9 cellular contexts compared by ENCODE assay signal in the genomic region with DNA sequence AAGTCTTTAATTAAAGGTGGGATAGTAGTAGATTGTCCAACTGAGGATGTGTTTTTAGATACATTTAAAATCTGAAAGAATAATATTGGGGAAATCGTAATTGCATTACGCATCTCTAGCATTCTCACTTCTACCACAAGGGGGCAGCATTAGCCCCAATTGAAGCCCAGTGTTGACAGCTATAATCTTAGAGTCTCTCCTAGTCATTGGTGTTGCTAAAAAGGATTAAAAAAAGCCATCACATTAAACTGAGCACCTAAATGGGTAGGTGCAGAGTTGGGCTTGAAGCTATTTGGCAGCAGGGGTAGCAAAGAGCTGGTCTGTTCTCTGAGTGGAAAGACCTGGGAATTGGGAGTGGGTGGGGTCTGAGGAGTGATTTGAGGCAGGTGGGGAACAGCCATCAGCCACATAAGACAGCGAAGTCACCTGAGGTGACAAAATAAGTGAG.
DNase-seq lines count a peak whose midpoint lies in the region; ATAC-seq and TF ChIP-seq lines count a peak whose summit lies in the region.
"Had no signal": no experiment of that assay in that cellular context is flagged by ENCODE, and none has a peak within 500 bp of the region (broad histone marks: within the 10 kb centered on the region; RNA-seq: fewer than 3 reads in every experiment).

No MANE protein-coding gene starts in this region.

- no peaks in the 10 kb centered on the region for H3K27me3 Mint-ChIP-seq in activated naive CD8-positive, alpha-beta T cell treated with anti-CD3 and anti-CD28 coated beads, Interleukin-2, amount 10 ng/mL, durations not matched to agents 7 days and 5 days
- H3K27me3 Mint-ChIP-seq: dendritic cell treated with granulocyte-macrophage colony-stimulating factor and Interleukin-4, amounts not matched to agents 40 ng/mL and 50 ng/mL, for 4 days had no signal

- TF ChIP-seq POLR2A in Peyer's patch (IDR thresholded peaks at IDR 0.05) (no peak), gastrocnemius medialis (IDR thresholded peaks at IDR 0.05) (no peak)

- DNase-seq in DMS53 (lab: John Stamatoyannopoulos, UW) (peak; percentile 62), Peyer's patch (peak in 2 of 3 donors; percentile 22 to 78), left ventricle myocardium inferior (no peak), gastrocnemius medialis (no peak), NCI-H187 treated with DMSO at 0.1 percent for 48 hours (lab: John Stamatoyannopoulos, UW) (no peak)
- no peak for DNase-seq in activated naive CD8-positive, alpha-beta T cell treated with anti-CD3 and anti-CD28 coated beads, Interleukin-2, amount 10 ng/mL, durations not matched to agents 7 days and 5 days

- intact Hi-C loops in left ventricle myocardium inferior (cut with micrococcal nuclease), result loop anchor here (5.0 to 10.0 kb wide), 2 partner anchors 602 to 1039 kb away; no protein-coding TSS in a partner anchor
- intact Hi-C loops in gastrocnemius medialis (cut with DNase I; ENCODE audit: low total_unique reads), result loop anchor here (5.0 kb wide), 1 partner anchor 1037 kb away; no protein-coding TSS in a partner anchor

- peaks cover under 1% of the 10 kb centered on the region for H3K9me3 Mint-ChIP-seq in activated naive CD8-positive, alpha-beta T cell treated with anti-CD3 and anti-CD28 coated beads, Interleukin-2, amount 10 ng/mL, durations not matched to agents 7 days and 5 days

- no peaks in the 10 kb centered on the region for H3K36me3 Mint-ChIP-seq in activated naive CD8-positive, alpha-beta T cell treated with anti-CD3 and anti-CD28 coated beads, Interleukin-2, amount 10 ng/mL, durations not matched to agents 7 days and 5 days

- H3K4me1 Mint-ChIP-seq in activated naive CD8-positive, alpha-beta T cell treated with anti-CD3 and anti-CD28 coated beads, Interleukin-2, amount 10 ng/mL, durations not matched to agents 7 days and 5 days, result no peaks in the 10 kb centered on the region

- H3K27me3 ChIP-seq in Peyer's patch (no peaks in the 10 kb centered on the region), left ventricle myocardium inferior (ENCODE audit: low read depth) (no peaks in the 10 kb centered on the region), gastrocnemius medialis (no peaks in the 10 kb centered on the region)

- in situ Hi-C loops in gastrocnemius medialis (cut with MboI; ENCODE audit: low sequenced_read_pairs in 4 of 4), result loop anchor here in 1 of 4 donors (10.0 kb wide), 1 partner anchor 589 kb away; no protein-coding TSS in a partner anchor

- H3K36me3 ChIP-seq in Peyer's patch, result no peaks in the 10 kb centered on the region
- no peaks in the 10 kb centered on the region for H3K36me3 ChIP-seq in left ventricle myocardium inferior
- H3K36me3 ChIP-seq in gastrocnemius medialis, result no peaks in the 10 kb centered on the region

- H3K27ac ChIP-seq in Peyer's patch (no peak overlapping the region), left ventricle myocardium inferior (replicated peaks) (no peak overlapping the region), gastrocnemius medialis (no peak overlapping the region)

- POLR2A ChIA-PET in activated naive CD8-positive, alpha-beta T cell treated with anti-CD3 and anti-CD28 coated beads, Interleukin-2, amount 10 ng/mL, durations not matched to agents 7 days and 5 days (lab: Charles Lee), result interaction anchor here (0.6 kb wide), 1 partner anchor 428 kb away, joined by 3 read pairs; no protein-coding TSS in a partner anchor

- peak in 5 of 6 experiments; percentile 65 to 90 (median 88) for TF ChIP-seq CTCF in Peyer's patch (IDR thresholded peaks at IDR 0.05)
- peak; percentile 94 for TF ChIP-seq CTCF in left ventricle myocardium inferior (IDR thresholded peaks at IDR 0.05; ENCODE audit: borderline replicate concordance)
- peak; percentile 41 to 79 (median 63) for TF ChIP-seq CTCF in gastrocnemius medialis (IDR thresholded peaks at IDR 0.05 in 4 of 5, conservative IDR thresholded peaks at IDR 0.05 in 1 of 5)

- H3K4me3 Mint-ChIP-seq in activated naive CD8-positive, alpha-beta T cell treated with anti-CD3 and anti-CD28 coated beads, Interleukin-2, amount 10 ng/mL, durations not matched to agents 7 days and 5 days, result no peak overlapping the region
- H3K4me3 Mint-ChIP-seq: dendritic cell treated with granulocyte-macrophage colony-stimulating factor and Interleukin-4, amounts not matched to agents 40 ng/mL and 50 ng/mL, for 4 days had no signal

- H3K4me1 ChIP-seq in Peyer's patch (peaks cover 0 to 11% (median 2%) of the 10 kb centered on the region in 4 donors), left ventricle myocardium inferior (no peaks in the 10 kb centered on the region), gastrocnemius medialis (peaks cover 0 to 4% of the 10 kb centered on the region in 2 donors)

- no peaks in the 10 kb centered on the region for H3K9me3 ChIP-seq in Peyer's patch
- H3K9me3 ChIP-seq in left ventricle myocardium inferior (replicated peaks), result no peaks in the 10 kb centered on the region
- H3K9me3 ChIP-seq in gastrocnemius medialis, result no peaks in the 10 kb centered on the region

- H3K27ac Mint-ChIP-seq in activated naive CD8-positive, alpha-beta T cell treated with anti-CD3 and anti-CD28 coated beads, Interleukin-2, amount 10 ng/mL, durations not matched to agents 7 days and 5 days, result no peak overlapping the region
- H3K27ac Mint-ChIP-seq: dendritic cell treated with granulocyte-macrophage colony-stimulating factor and Interleukin-4, amounts not matched to agents 40 ng/mL and 50 ng/mL, for 4 days had no signal

- ATAC-seq in GM19372 (IDR thresholded peaks at IDR 0.05; ENCODE audit: low read depth, unreplicated experiment), result peak; percentile 75
- ATAC-seq in HG03521 (IDR thresholded peaks at IDR 0.05; ENCODE audit: unreplicated experiment), result peak; percentile 81
- ATAC-seq in activated naive CD8-positive, alpha-beta T cell treated with anti-CD3 and anti-CD28 coated beads, Interleukin-2, amount 10 ng/mL, durations not matched to agents 7 days and 5 days (ENCODE audit: low read depth), result peak; percentile 65
- ATAC-seq in gastrocnemius medialis, result no peak

- H3K4me3 ChIP-seq in Peyer's patch (no peak overlapping the region), left ventricle myocardium inferior (no peak overlapping the region), gastrocnemius medialis (no peak overlapping the region)

Comparison
In these comparisons a context has a peak if more than half of its experiments do, and no peak if none do; other contexts are left out.
1. DNase-seq: peak in DMS53 (single experiment) and Peyer's patch (2 of 3); none in activated naive CD8-positive, alpha-beta T cell treated with anti-CD3 and anti-CD28 coated beads, Interleukin-2, amount 10 ng/mL, durations not matched to agents 7 days and 5 days (single experiment), left ventricle myocardium inferior (single experiment), gastrocnemius medialis (0 of 2) and NCI-H187 treated with DMSO at 0.1 percent for 48 hours (single experiment).
2. ATAC-seq: peak in GM19372 (single experiment), HG03521 (single experiment) and activated naive CD8-positive, alpha-beta T cell treated with anti-CD3 and anti-CD28 coated beads, Interleukin-2, amount 10 ng/mL, durations not matched to agents 7 days and 5 days (single experiment); none in gastrocnemius medialis (0 of 2).
3. Peak in every context shown above with its lines, with median percentiles within 50 percentile points of each other: CTCF ChIP-seq.